In genomic region chrX:16145656-16146055, GRCh38 we compare ENCODE assay signal across 7 cellular contexts.
"Had no signal": no experiment of that assay in that cellular context is flagged by ENCODE, and none has a peak within 500 bp of the region (broad histone marks: within the 10 kb centered on the region; RNA-seq: fewer than 3 reads in every experiment).

No MANE protein-coding gene starts in this region.

- ATAC-seq: GM12878 had no signal

- H3K4me3 ChIP-seq: GM12878 had no signal

- FAIRE-seq: G401.6, GM12878, GM12892, GM18507, GM19239 had no signal

- DNase-seq: GDM1, GF-D8 had no signal
